Comparison of ENCODE assay signal across 10 cellular contexts in the genomic region with DNA sequence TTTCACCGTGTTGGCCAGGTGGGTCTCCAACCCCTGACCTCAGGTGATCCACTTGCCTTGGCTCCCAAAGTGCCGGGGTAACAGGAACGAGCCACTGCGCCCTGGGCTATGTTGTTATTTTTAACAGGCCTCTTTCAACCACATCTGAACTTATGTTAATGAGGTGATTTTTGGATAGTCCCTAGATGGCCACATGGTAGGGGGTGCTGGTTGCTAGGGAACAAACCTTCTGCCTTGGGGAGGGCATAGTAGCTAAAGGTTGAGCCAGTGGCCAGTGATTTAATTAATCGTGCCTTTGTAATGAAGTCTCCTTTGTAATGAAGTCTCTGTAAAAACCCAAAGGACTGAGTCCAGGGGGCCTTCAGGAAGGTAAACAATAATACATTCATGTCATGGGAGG. TPM values are rescaled to one million over a fixed set of nuclear protein-coding genes. Genes with fewer than 3 reads are reported as not detected.
A peak's percentile ranks its signal among the peaks of the same experiment; 100 is the strongest.
DNase-seq lines count a peak whose midpoint lies in the region; ATAC-seq and TF ChIP-seq lines count a peak whose summit lies in the region.
"Had no signal": no experiment of that assay in that cellular context is flagged by ENCODE, and none has a peak within 500 bp of the region (broad histone marks: within the 10 kb centered on the region; RNA-seq: fewer than 3 reads in every experiment).

No MANE protein-coding gene starts in this region.

- POLR2A ChIA-PET in activated CD8-positive, alpha-beta T cell treated with anti-CD3 and anti-CD28 coated beads for 36 hours (lab: Charles Lee), result interaction anchor here (0.6 to 6.2 kb wide), 4 partner anchors 10 to 44 kb away, joined by 3 to 56 read pairs (median 18); a partner anchor contains a TSS
- POLR2A ChIA-PET in activated CD8-positive, alpha-beta T cell treated with anti-CD3 and anti-CD28 coated beads, Interleukin-2, amount 10 ng/mL, durations not matched to agents 7 days and 5 days (lab: Charles Lee), result no interaction called here
- POLR2A ChIA-PET in OCI-LY7 (lab: Charles Lee), result interaction anchor here (0.7 to 2.2 kb wide), 2 partner anchors 10 to 73 kb away, joined by 4 to 10 read pairs; no protein-coding TSS in a partner anchor

- peak overlapping the region; percentile 52 for H3K27ac Mint-ChIP-seq in activated CD8-positive, alpha-beta T cell treated with anti-CD3 and anti-CD28 coated beads for 36 hours
- H3K27ac Mint-ChIP-seq in activated CD8-positive, alpha-beta T cell treated with anti-CD3 and anti-CD28 coated beads, Interleukin-2, amount 10 ng/mL, durations not matched to agents 7 days and 5 days, result no peak overlapping the region

- no peaks in the 10 kb centered on the region for H3K9me2 ChIP-seq in OCI-LY7 (ENCODE audit: insufficient read depth, low read length)

- H3K36me3 Mint-ChIP-seq in activated CD8-positive, alpha-beta T cell treated with anti-CD3 and anti-CD28 coated beads for 36 hours (ENCODE audit: low read depth), result peaks cover 64% of the 10 kb centered on the region
- H3K36me3 Mint-ChIP-seq in activated CD8-positive, alpha-beta T cell treated with anti-CD3 and anti-CD28 coated beads, Interleukin-2, amount 10 ng/mL, durations not matched to agents 7 days and 5 days (ENCODE audit: low read depth), result peaks cover 68% of the 10 kb centered on the region

- no peak overlapping the region for H3K4me3 ChIP-seq in breast epithelium
- peak overlapping the region; percentile 46 for H3K4me3 ChIP-seq in thoracic aorta
- no peak overlapping the region for H3K4me3 ChIP-seq in OCI-LY7 (ENCODE audit: low read depth, low read length, poor library complexity, severe bottlenecking)

- TF ChIP-seq POLR2A in breast epithelium (IDR thresholded peaks at IDR 0.05), result no peak

- peaks cover 63% of the 10 kb centered on the region for H3K4me1 Mint-ChIP-seq in activated CD8-positive, alpha-beta T cell treated with anti-CD3 and anti-CD28 coated beads for 36 hours (ENCODE audit: low read depth)
- H3K4me1 Mint-ChIP-seq in activated CD8-positive, alpha-beta T cell treated with anti-CD3 and anti-CD28 coated beads, Interleukin-2, amount 10 ng/mL, durations not matched to agents 7 days and 5 days (ENCODE audit: low read depth), result peaks cover 58% of the 10 kb centered on the region

- peaks cover 70% of the 10 kb centered on the region for H3K79me2 ChIP-seq in OCI-LY7 (ENCODE audit: insufficient read depth, low read depth, low read length)

- H3K9me3 ChIP-seq in breast epithelium (no peaks in the 10 kb centered on the region), thoracic aorta (no peaks in the 10 kb centered on the region), OCI-LY7 (ENCODE audit: low read length) (no peaks in the 10 kb centered on the region)

- H3K27ac ChIP-seq in breast epithelium (peak overlapping the region; percentile 95 to 96), thoracic aorta (peak overlapping the region; percentile 80 to 90), OCI-LY7 (ENCODE audit: low read depth, low read length, poor library complexity, severe bottlenecking) (no peak overlapping the region)
- H3K27ac ChIP-seq: HL-60 had no signal

- H3K36me3 ChIP-seq in breast epithelium, result no peaks in the 10 kb centered on the region
- peaks cover 31% of the 10 kb centered on the region for H3K36me3 ChIP-seq in thoracic aorta
- H3K36me3 ChIP-seq in OCI-LY7 (ENCODE audit: insufficient read depth, low read length), result peaks cover 97% of the 10 kb centered on the region

- H4K20me1 ChIP-seq in OCI-LY7 (ENCODE audit: insufficient read depth, low read length), result peaks cover 32% of the 10 kb centered on the region

- H3K27me3 ChIP-seq in breast epithelium (no peaks in the 10 kb centered on the region), thoracic aorta (replicated peaks; ENCODE audit: insufficient read depth) (no peaks in the 10 kb centered on the region)

- H3K27me3 Mint-ChIP-seq in activated CD8-positive, alpha-beta T cell treated with anti-CD3 and anti-CD28 coated beads for 36 hours, result no peaks in the 10 kb centered on the region
- no peaks in the 10 kb centered on the region for H3K27me3 Mint-ChIP-seq in activated CD8-positive, alpha-beta T cell treated with anti-CD3 and anti-CD28 coated beads, Interleukin-2, amount 10 ng/mL, durations not matched to agents 7 days and 5 days (ENCODE audit: low read depth)

- CTCF ChIA-PET in activated CD8-positive, alpha-beta T cell treated with anti-CD3 and anti-CD28 coated beads for 36 hours (lab: Charles Lee), result interaction anchor here (0.6 to 4.5 kb wide), 6 partner anchors 9 to 1069 kb away, joined by 3 to 29 read pairs (median 5); a partner anchor contains a TSS
- CTCF ChIA-PET in activated CD8-positive, alpha-beta T cell treated with anti-CD3 and anti-CD28 coated beads, Interleukin-2, amount 10 ng/mL, durations not matched to agents 7 days and 5 days (lab: Charles Lee), result interaction anchor here (2.4 to 12.8 kb wide), 3 partner anchors 10 to 42 kb away, joined by 7 to 279 read pairs (median 41); a partner anchor contains a TSS
- CTCF ChIA-PET in OCI-LY7 (lab: Charles Lee; ENCODE audit: unreplicated experiment), result no interaction called here

- H3K9me3 Mint-ChIP-seq in activated CD8-positive, alpha-beta T cell treated with anti-CD3 and anti-CD28 coated beads for 36 hours, result no peaks in the 10 kb centered on the region
- no peaks in the 10 kb centered on the region for H3K9me3 Mint-ChIP-seq in activated CD8-positive, alpha-beta T cell treated with anti-CD3 and anti-CD28 coated beads, Interleukin-2, amount 10 ng/mL, durations not matched to agents 7 days and 5 days (ENCODE audit: insufficient read depth)

- DNase-seq in activated CD8-positive, alpha-beta T cell treated with anti-CD3 and anti-CD28 coated beads for 36 hours, result no peak
- no peak for DNase-seq in activated CD8-positive, alpha-beta T cell treated with anti-CD3 and anti-CD28 coated beads, Interleukin-2, amount 10 ng/mL, durations not matched to agents 7 days and 5 days
- DNase-seq in breast epithelium (ENCODE audit: low spot score in 2 of 2), result no peak
- peak; percentile 39 for DNase-seq in mesenteric fat pad (ENCODE audit: low spot score)
- DNase-seq in thoracic aorta (ENCODE audit: low spot score), result no peak
- no peak for DNase-seq in H4 (ENCODE audit: low spot score)
- no peak for DNase-seq in OCI-LY7 (ENCODE audit: low spot score)
- no peak for DNase-seq in NCI-H128 (lab: John Stamatoyannopoulos, UW; ENCODE audit: unreplicated experiment)
- DNase-seq: NCI-H524 had no signal

- no peak overlapping the region for H3K4me3 Mint-ChIP-seq in activated CD8-positive, alpha-beta T cell treated with anti-CD3 and anti-CD28 coated beads for 36 hours
- H3K4me3 Mint-ChIP-seq in activated CD8-positive, alpha-beta T cell treated with anti-CD3 and anti-CD28 coated beads, Interleukin-2, amount 10 ng/mL, durations not matched to agents 7 days and 5 days, result no peak overlapping the region

- H2AFZ ChIP-seq in OCI-LY7 (ENCODE audit: low read length), result no peak overlapping the region

- BruUV-seq in OCI-LY7 (replicated peaks; lab: Mats Ljungman, UMichigan), result no TSS peak

- TF ChIP-seq CTCF in activated CD8-positive, alpha-beta T cell treated with anti-CD3 and anti-CD28 coated beads for 36 hours (IDR thresholded peaks at IDR 0.05), result no peak
- TF ChIP-seq CTCF in breast epithelium (IDR thresholded peaks at IDR 0.05) (no peak), thoracic aorta (IDR thresholded peaks at IDR 0.05) (no peak), OCI-LY7 (conservative IDR thresholded peaks at IDR 0.05; ENCODE audit: low read length) (no peak)

- H3K4me1 ChIP-seq in breast epithelium (peaks cover 4 to 30% of the 10 kb centered on the region in 2 donors), thoracic aorta (ENCODE audit: control insufficient read depth in 1 of 2, low read depth in 2 of 2) (peaks cover 32 to 66% of the 10 kb centered on the region in 2 donors), OCI-LY7 (ENCODE audit: insufficient read depth, low read length, poor library complexity, severe bottlenecking) (no peaks in the 10 kb centered on the region)

- no peak for ATAC-seq in activated CD8-positive, alpha-beta T cell treated with anti-CD3 and anti-CD28 coated beads for 36 hours
- ATAC-seq in activated CD8-positive, alpha-beta T cell treated with anti-CD3 and anti-CD28 coated beads, Interleukin-2, amount 10 ng/mL, durations not matched to agents 7 days and 5 days, result no peak
- no peak for ATAC-seq in thoracic aorta (ENCODE audit: insufficient number of reproducible peaks, low FRiP score, low read depth)

- intact Hi-C loops in activated CD8-positive, alpha-beta T cell treated with anti-CD3 and anti-CD28 coated beads for 36 hours (cut with micrococcal nuclease), result no loop called here
- intact Hi-C loops in breast epithelium (cut with DNase I; ENCODE audit: low total_unique reads) (no loop called here), OCI-LY7 (cut with micrococcal nuclease; ENCODE audit: unreplicated experiment) (no loop called here)

- no peak overlapping the region for H3K4me2 ChIP-seq in OCI-LY7 (ENCODE audit: low read length)

RNA-seq across cellular contexts. Expression of a gene that starts 9.1 kb away (rescaled TPM):
- total RNA-seq in activated CD8-positive, alpha-beta T cell treated with anti-CD3 and anti-CD28 coated beads for 36 hours, result 10 to 100 TPM; 54.5 to 58.1 TPM
- total RNA-seq in activated CD8-positive, alpha-beta T cell treated with anti-CD3 and anti-CD28 coated beads, Interleukin-2, amount 10 ng/mL, durations not matched to agents 7 days and 5 days, result 10 to 100 TPM; 58.6 to 62.5 TPM
- total RNA-seq in breast epithelium, result 10 to 100 TPM; 21.0 to 28.5 (median 21.7) TPM
- total RNA-seq in mesenteric fat pad, result 19.6 TPM
- 10 to 100 TPM; 19.0 to 35.6 TPM for total RNA-seq in thoracic aorta
- 7.9 and 19.9 TPM in 2 replicates for total RNA-seq in H4 (2014; rRNA removed; shearing (Covaris generic))
- total RNA-seq in OCI-LY7 (2014; rRNA removed; shearing (Covaris generic)), result 20.7 and 37.7 TPM in 2 replicates
- total RNA-seq in OCI-LY7 (2022), result 37.6 and 47.2 TPM in 2 replicates

RNA-seq across cellular contexts. Expression of a gene that starts 16.1 kb away (rescaled TPM):
- 100 to 1,000 TPM; 253 to 263 TPM for total RNA-seq in activated CD8-positive, alpha-beta T cell treated with anti-CD3 and anti-CD28 coated beads for 36 hours
- 100 to 1,000 TPM; 152 to 159 TPM for total RNA-seq in activated CD8-positive, alpha-beta T cell treated with anti-CD3 and anti-CD28 coated beads, Interleukin-2, amount 10 ng/mL, durations not matched to agents 7 days and 5 days
- total RNA-seq in breast epithelium (100 to 1,000 TPM in 1 of 3 donors, 10 to 100 TPM in 2; 86.2 to 127 (median 91.6) TPM), mesenteric fat pad (164 TPM), thoracic aorta (10 to 100 TPM; 93.3 to 98.0 TPM), OCI-LY7 (2022) (148 and 182 TPM in 2 replicates)
- total RNA-seq in H4 (2014; rRNA removed; shearing (Covaris generic)), result 230 and 259 TPM in 2 replicates
- total RNA-seq in OCI-LY7 (2014; rRNA removed; shearing (Covaris generic)), result 77.8 and 81.4 TPM in 2 replicates
